In genomic region chr21:36751383-36751782, GRCh38 we compare ENCODE assay signal across 2 cellular contexts.
TF ChIP-seq lines count a peak whose summit lies in the region.

No MANE protein-coding gene starts in this region.

TF ChIP-seq in IMR-90, 13 proteins besides CTCF, POLR2A, EP300 and RAD21:
- no peak for TF ChIP-seq SMC3 (IDR thresholded peaks at IDR 0.05; ENCODE audit: low read depth, low read length)
- TF ChIP-seq USF2 (IDR thresholded peaks at IDR 0.05; ENCODE audit: low read depth, low read length): no peak
- no peak for TF ChIP-seq CHD1 (IDR thresholded peaks at IDR 0.05; ENCODE audit: low read depth, low read length)
- no peak for TF ChIP-seq MXI1 (IDR thresholded peaks at IDR 0.05; ENCODE audit: borderline replicate concordance, low read depth, low read length)
- no peak for TF ChIP-seq RCOR1 (IDR thresholded peaks at IDR 0.05; ENCODE audit: insufficient replicate concordance, low read length)
- no peak for TF ChIP-seq FOS (IDR thresholded peaks at IDR 0.05; ENCODE audit: low read depth, low read length)
- no peak for TF ChIP-seq MAZ (IDR thresholded peaks at IDR 0.05; ENCODE audit: borderline replicate concordance, low read depth, low read length)
- no peak for TF ChIP-seq BHLHE40 (IDR thresholded peaks at IDR 0.05; ENCODE audit: low read depth, low read length)
- TF ChIP-seq NFE2L2 (IDR thresholded peaks at IDR 0.05; ENCODE audit: low read depth, low read length): no peak
- no peak for TF ChIP-seq CEBPB (IDR thresholded peaks at IDR 0.05; ENCODE audit: low read depth, low read length)
- TF ChIP-seq MAFK (IDR thresholded peaks at IDR 0.05; ENCODE audit: low read depth, low read length): no peak
- no peak for TF ChIP-seq ELK1 (IDR thresholded peaks at IDR 0.05; ENCODE audit: borderline replicate concordance, low read depth, low read length)
- TF ChIP-seq RFX5 (IDR thresholded peaks at IDR 0.05; ENCODE audit: low read depth, low read length): no peak

TF ChIP-seq in H1, 55 proteins besides CTCF, POLR2A, EP300 and RAD21:
- no peak for TF ChIP-seq E2F6 (IDR thresholded peaks at IDR 0.05)
- TF ChIP-seq PHF8 (conservative IDR thresholded peaks at IDR 0.05; ENCODE audit: low read depth, low read length): 0 out of 2 replicates have a peak, but pooled peaks have one; percentile 27
- TF ChIP-seq CHD1 (IDR thresholded peaks at IDR 0.05; ENCODE audit: low read depth, low read length): no peak
- no peak for TF ChIP-seq CTBP2 (IDR thresholded peaks at IDR 0.05; ENCODE audit: borderline replicate concordance, insufficient read depth, insufficient read length, low read length)
- TF ChIP-seq SP1 (IDR thresholded peaks at IDR 0.05; ENCODE audit: low read depth, low read length): 0 out of 2 replicates have a peak, but pooled peaks have one; percentile 16
- TF ChIP-seq SIRT6 (IDR thresholded peaks at IDR 0.05; ENCODE audit: low read length): no peak
- no peak for TF ChIP-seq JUND (IDR thresholded peaks at IDR 0.05; ENCODE audit: low read length)
- 0 out of 2 replicates have a peak, but pooled peaks have one; percentile 15 for TF ChIP-seq TBP (IDR thresholded peaks at IDR 0.05; ENCODE audit: low read depth, low read length)
- TF ChIP-seq TAF1 (IDR thresholded peaks at IDR 0.05; ENCODE audit: low read depth, low read length): 0 out of 2 replicates have a peak, but pooled peaks have one; percentile 27
- TF ChIP-seq ASH2L (IDR thresholded peaks at IDR 0.05; ENCODE audit: low read length): peak; percentile 66
